ENCODE assay signal across 21 cellular contexts in the genomic region with DNA sequence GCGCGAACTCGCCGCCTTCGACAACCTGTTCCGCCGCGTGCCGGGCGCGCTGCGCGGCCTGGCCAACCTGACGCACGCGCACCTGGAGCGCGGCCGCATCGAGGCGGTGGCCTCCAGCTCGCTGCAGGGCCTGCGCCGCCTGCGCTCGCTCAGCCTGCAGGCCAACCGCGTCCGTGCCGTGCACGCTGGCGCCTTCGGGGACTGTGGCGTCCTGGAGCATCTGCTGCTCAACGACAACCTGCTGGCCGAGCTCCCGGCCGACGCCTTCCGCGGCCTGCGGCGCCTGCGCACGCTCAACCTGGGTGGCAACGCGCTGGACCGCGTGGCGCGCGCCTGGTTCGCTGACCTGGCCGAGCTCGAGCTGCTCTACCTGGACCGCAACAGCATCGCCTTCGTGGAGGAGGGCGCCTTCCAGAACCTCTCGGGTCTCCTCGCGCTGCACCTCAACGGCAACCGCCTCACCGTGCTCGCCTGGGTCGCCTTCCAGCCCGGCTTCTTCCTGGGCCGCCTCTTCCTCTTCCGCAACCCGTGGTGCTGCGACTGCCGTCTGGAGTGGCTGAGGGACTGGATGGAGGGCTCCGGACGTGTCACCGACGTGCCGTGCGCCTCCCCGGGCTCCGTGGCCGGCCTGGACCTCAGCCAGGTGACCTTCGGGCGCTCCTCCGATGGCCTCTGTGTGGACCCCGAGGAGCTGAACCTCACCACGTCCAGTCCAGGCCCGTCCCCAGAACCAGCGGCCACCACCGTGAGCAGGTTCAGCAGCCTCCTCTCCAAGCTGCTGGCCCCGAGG. TPM values are rescaled to one million over a fixed set of nuclear protein-coding genes. Genes with fewer than 3 reads are reported as not detected.
DNase-seq lines count a peak whose midpoint lies in the region; ATAC-seq, FAIRE-seq and TF ChIP-seq lines count a peak whose summit lies in the region.
"Had no signal": no experiment of that assay in that cellular context is flagged by ENCODE, and none has a peak within 500 bp of the region (broad histone marks: within the 10 kb centered on the region; RNA-seq: fewer than 3 reads in every experiment).

No MANE protein-coding gene starts in this region.

- TF ChIP-seq POLR2A in H1 (IDR thresholded peaks at IDR 0.05; ENCODE audit: control extremely low read depth in 1 of 2, low read depth in 2 of 2, low read length in 2 of 2) = no peak

- H3K23ac ChIP-seq in H1 (ENCODE audit: insufficient read length) (no peak overlapping the region), trophoblast cell (ENCODE audit: low read length) (no peak overlapping the region)

- H3K27me3 Mint-ChIP-seq in naive thymus-derived CD8-positive, alpha-beta T cell = no peaks in the 10 kb centered on the region

- 83% methylated on average over 26 of the region's 91 CpGs; no CpG with 5 or more reads in 1 of the 2 experiments for WGBS in H1 (ENCODE audit: extremely low coverage in 1 of 2, insufficient coverage in 1 of 2, insufficient read length in 1 of 2, insufficient replicate concordance in 2 of 2, low coverage in 1 of 2, low lambda C conversion rate in 2 of 2, missing lambda C conversion rate in 1 of 2), 2 experiments
- no CpG with 5 or more reads among the region's 91 CpGs for WGBS in trophoblast cell (ENCODE audit: extremely low coverage, insufficient coverage, insufficient read length)

- H2BK5ac ChIP-seq in H1 (ENCODE audit: low read depth, low read length) (peak overlapping the region; percentile 98), trophoblast cell (ENCODE audit: low read depth, low read length, poor library complexity) (peak overlapping the region; percentile 38)

- H3K4me1 Mint-ChIP-seq in naive thymus-derived CD8-positive, alpha-beta T cell = no peaks in the 10 kb centered on the region

- no peak overlapping the region for H3K27ac Mint-ChIP-seq in naive thymus-derived CD8-positive, alpha-beta T cell

- H3K4me2 ChIP-seq in H1 (ENCODE audit: insufficient read depth in 1 of 2, low read depth in 2 of 2, low read length in 2 of 2) (peak overlapping the region in 1 of 2 experiments; percentile 52; a peak in 2 of 4 replicates), trophoblast cell (ENCODE audit: low read length) (no peak overlapping the region)

- H3K4me1 ChIP-seq in HUES6 (ENCODE audit: control insufficient read depth, insufficient read depth, low read length) (peaks cover 28% of the 10 kb centered on the region), H1 (replicated peaks in 1 of 4; ENCODE audit: control insufficient read depth in 3 of 4, insufficient read depth in 4 of 4, low read length in 3 of 4) (peaks cover 7 to 23% (median 16%) of the 10 kb centered on the region in 4 experiments), trophoblast cell (ENCODE audit: control insufficient read depth in 1 of 2, insufficient read depth in 2 of 2, low read length in 2 of 2) (peaks cover 15 to 24% of the 10 kb centered on the region in 2 experiments)
- H3K4me1 ChIP-seq: BE2C, SJCRH30 had no signal

- H4K91ac ChIP-seq in H1 (replicated peaks; ENCODE audit: insufficient read length, low read length) (peak overlapping the region; percentile 100), trophoblast cell (ENCODE audit: low read depth, low read length) (peak overlapping the region; percentile 91)

- ATAC-seq in naive thymus-derived CD8-positive, alpha-beta T cell = no peak

- H3K36me3 Mint-ChIP-seq in naive thymus-derived CD8-positive, alpha-beta T cell = no peaks in the 10 kb centered on the region

- peak overlapping the region; percentile 82 for H4K5ac ChIP-seq in H1 (ENCODE audit: insufficient read length, low read depth, low read length)

- H2AK5ac ChIP-seq in H1 (ENCODE audit: low read depth, low read length) = no peak overlapping the region
- peak overlapping the region; percentile 89 for H2AK5ac ChIP-seq in trophoblast cell (ENCODE audit: low read length)

- CTCF ChIA-PET in H1 (lab: Charles Lee; ENCODE audit: partially characterized antibody) = no interaction called here

- H3K27me3 ChIP-seq in HUES6 (ENCODE audit: control insufficient read depth, insufficient read depth, low read length) = no peaks in the 10 kb centered on the region
- H3K27me3 ChIP-seq in H1 (replicated peaks in 1 of 4; ENCODE audit: control insufficient read depth in 3 of 4, extremely low read depth in 1 of 4, insufficient read depth in 3 of 4, low read length in 3 of 4) = no peaks in the 10 kb centered on the region
- H3K27me3 ChIP-seq in layer of hippocampus (ENCODE audit: control insufficient read depth, insufficient read depth, low read length) = no peaks in the 10 kb centered on the region
- H3K27me3 ChIP-seq in trophoblast cell (ENCODE audit: insufficient read depth, low read length) = no peaks in the 10 kb centered on the region
- H3K27me3 ChIP-seq: BE2C, SJCRH30 had no signal

- H4K8ac ChIP-seq in H1 (ENCODE audit: extremely low read depth, insufficient read depth, low read length) (peak overlapping the region; percentile 93), trophoblast cell (ENCODE audit: low read depth, low read length) (peak overlapping the region; percentile 78)

- POLR2A ChIA-PET in H1 (lab: Charles Lee; ENCODE audit: partially characterized antibody) = interaction anchor here (1.2 to 1.4 kb wide), 2 partner anchors 10 to 141 kb away, joined by 3 to 4 read pairs; no protein-coding TSS in a partner anchor
- POLR2A ChIA-PET in naive thymus-derived CD8-positive, alpha-beta T cell (lab: Charles Lee) = no interaction called here

- peak overlapping the region; percentile 68 for H3K27ac ChIP-seq in HUES6 (ENCODE audit: low read depth, low read length)
- H3K27ac ChIP-seq in H1 (ENCODE audit: low read depth, low read length) = peak overlapping the region; percentile 95
- H3K27ac ChIP-seq in layer of hippocampus (ENCODE audit: low read depth, low read length) = peak overlapping the region; percentile 69
- H3K27ac ChIP-seq in trophoblast cell (ENCODE audit: low read depth, low read length) = no peak overlapping the region

- H2BK12ac ChIP-seq in H1 (ENCODE audit: low read depth, low read length) = peak overlapping the region; percentile 98
- H2BK12ac ChIP-seq in trophoblast cell (ENCODE audit: low read length) = peak overlapping the region; percentile 61

- peaks cover 2% of the 10 kb centered on the region; the same call in 1 of the 2 replicates for H3K23me2 ChIP-seq in H1 (ENCODE audit: low read depth, low read length)

- FAIRE-seq in H1 (lab: Jason Lieb, UNC) = no peak
- FAIRE-seq: RCC 7860 had no signal

- no peaks in the 10 kb centered on the region for H3K9me3 Mint-ChIP-seq in naive thymus-derived CD8-positive, alpha-beta T cell

- no peak for DNase-seq in H1 (ENCODE audit: low read depth in 1 of 2, low spot score in 2 of 2)
- no peak for DNase-seq in trophoblast cell
- DNase-seq in COLO829 (ENCODE audit: low spot score) = no peak
- DNase-seq in naive thymus-derived CD8-positive, alpha-beta T cell = no peak
- no peak for DNase-seq in DMS53 (lab: John Stamatoyannopoulos, UW)
- DNase-seq: BE2C, DMS79 treated with DMSO at 0.1 percent for 48 hours, KG1, NCI-H1092 treated with DMSO at 0.1 percent for 48 hours, NCI-H146, NCI-H2029, NCI-H2227 treated with DMSO at 0.1 percent for 48 hours, NCI-H510A, NCI-H748 treated with DMSO at 0.1 percent for 48 hours, OCI-M1 had no signal

- H3K14ac ChIP-seq in H1 (ENCODE audit: insufficient read length) (no peak overlapping the region), trophoblast cell (ENCODE audit: low read length) (peak overlapping the region; percentile 55)

- H3K79me2 ChIP-seq in H1 (ENCODE audit: control insufficient read depth in 1 of 2, insufficient read depth in 2 of 2, low read length in 2 of 2) (no peaks in the 10 kb centered on the region), trophoblast cell (ENCODE audit: control insufficient read depth, insufficient read depth, low read length, poor library complexity) (no peaks in the 10 kb centered on the region)

- H3K56ac ChIP-seq in H1 (replicated peaks; ENCODE audit: insufficient read length, low read depth, low read length) = peak overlapping the region; percentile 77

- H3K36me3 ChIP-seq in HUES6 (ENCODE audit: control insufficient read depth, insufficient read depth, low read length) = no peaks in the 10 kb centered on the region
- no peaks in the 10 kb centered on the region for H3K36me3 ChIP-seq in H1 (ENCODE audit: control insufficient read depth in 2 of 4, insufficient read depth in 4 of 4, low read length in 3 of 4)
- H3K36me3 ChIP-seq in trophoblast cell (ENCODE audit: control insufficient read depth in 1 of 2, insufficient read depth in 2 of 2, low read length in 2 of 2) = peaks cover 0 to 1% of the 10 kb centered on the region in 2 experiments
- H3K36me3 ChIP-seq: BE2C, HAP-1, SJCRH30 had no signal

- H2BK15ac ChIP-seq in H1 (ENCODE audit: low read length) = no peak overlapping the region; the same call in 1 of the 2 replicates

- peak overlapping the region; percentile 61; the same call in 1 of the 2 replicates for H2BK20ac ChIP-seq in H1 (ENCODE audit: low read length)

- H2BK120ac ChIP-seq in H1 (replicated peaks; ENCODE audit: low read depth, low read length) (peak overlapping the region; percentile 98), trophoblast cell (ENCODE audit: insufficient read depth, low read length, poor library complexity) (peak overlapping the region; percentile 41)

- H3K4ac ChIP-seq in H1 (replicated peaks; ENCODE audit: insufficient read length, low read depth, low read length) (peak overlapping the region; percentile 99), trophoblast cell (ENCODE audit: low read depth, low read length) (peak overlapping the region; percentile 19)

- H3K79me1 ChIP-seq in H1 (ENCODE audit: low read depth, low read length) = no peaks in the 10 kb centered on the region
- H3K79me1 ChIP-seq in trophoblast cell (ENCODE audit: low read length) = peaks cover 14% of the 10 kb centered on the region

- H3K4me3 ChIP-seq in HUES6 (ENCODE audit: low read depth, low read length) (no peak overlapping the region), H1 (ENCODE audit: extremely low read depth in 1 of 4, insufficient read depth in 2 of 4, low read depth in 3 of 4, low read length in 4 of 4) (0 out of 8 replicates have a peak overlapping the region, but pooled peaks of 1 of the 4 experiments have one; percentile 25), trophoblast cell (ENCODE audit: low read depth, low read length) (no peak overlapping the region)
- H3K4me3 ChIP-seq: SJCRH30 had no signal

- H4K12ac ChIP-seq in trophoblast cell (ENCODE audit: low read depth, low read length) = no peak overlapping the region

- TF ChIP-seq RAD21 in H1 (IDR thresholded peaks at IDR 0.05 in 1 of 2, conservative IDR thresholded peaks at IDR 0.05 in 1 of 2; ENCODE audit: low read depth in 2 of 2, low read length in 2 of 2) = no peak

- H3K18ac ChIP-seq in H1 (ENCODE audit: extremely low read depth, low read length) (peak overlapping the region; percentile 97), trophoblast cell (ENCODE audit: low read length) (no peak overlapping the region)

- no peak for TF ChIP-seq CTCF in H1 (IDR thresholded peaks at IDR 0.05; ENCODE audit: control extremely low read depth in 1 of 3, insufficient read depth in 1 of 3, low read depth in 1 of 3, low read length in 3 of 3)

- H2AFZ ChIP-seq in H1 (ENCODE audit: low read length) = no peak overlapping the region
- no peak overlapping the region for H2AFZ ChIP-seq in trophoblast cell (ENCODE audit: insufficient read depth, low read length, poor library complexity)

- H3K9me3 ChIP-seq in HUES6 (ENCODE audit: control insufficient read depth, insufficient read depth, low read depth, low read length) (peaks cover 10% of the 10 kb centered on the region; the same call in 1 of the 2 replicates), H1 (ENCODE audit: insufficient read depth in 2 of 2, low read depth in 1 of 2, low read length in 1 of 2) (no peaks in the 10 kb centered on the region), trophoblast cell (ENCODE audit: insufficient read depth, low read depth, low read length) (peaks cover 5% of the 10 kb centered on the region)
- H3K9me3 ChIP-seq: BE2C, HAP-1, SJCRH30 had no signal

- TF ChIP-seq EP300 in H1 (IDR thresholded peaks at IDR 0.05; ENCODE audit: borderline replicate concordance in 1 of 2, low read depth in 2 of 2, low read length in 2 of 2) = no peak

- peak overlapping the region; percentile 76 for H3K9ac ChIP-seq in HUES6 (ENCODE audit: low read length)
- H3K9ac ChIP-seq in H1 (replicated peaks in 1 of 4; ENCODE audit: extremely low read depth in 1 of 4, low read depth in 3 of 4, low read length in 3 of 4) = peak overlapping the region in 2 of 4 experiments; percentile 38 to 73; a peak in 4 of 7 replicates
- H3K9ac ChIP-seq in trophoblast cell (ENCODE audit: low read length) = no peak overlapping the region

- no peaks in the 10 kb centered on the region for H4K20me1 ChIP-seq in H1 (replicated peaks in 1 of 2; ENCODE audit: control insufficient read depth in 1 of 2, insufficient read depth in 2 of 2, low read length in 2 of 2)

- H3K4me3 Mint-ChIP-seq in naive thymus-derived CD8-positive, alpha-beta T cell = no peak overlapping the region

RNA-seq across cellular contexts. Expression of gene NYX, which starts 27.0 kb away (rescaled TPM):
- not detected in 2 replicates for total RNA-seq in H1 (2021; fragmentation: NEBNext Ultra II Directional; extraction: Animal tissue kit (Norgen Biotek cat#: 25700))
- 0.05 TPM in 1 of 2 replicates, not detected in the other for polyA plus RNA-seq in H1 (2011; rRNA removed)
- polyA plus RNA-seq in H1 (2011; cell fraction: cytosol; rRNA removed) = 0.06 TPM
- 0.07 TPM for polyA plus RNA-seq in H1 (2011; cell fraction: nucleus; rRNA removed)
- polyA plus RNA-seq in H1 (2012, experiment 1 of 2) = 0.09 to 0.79 TPM (median 0.30 TPM) in 4 replicates
- polyA plus RNA-seq in H1 (2012, experiment 2 of 2) = 0.10 TPM
- polyA plus RNA-seq in H1 (2013, experiment 1 of 2) = 0.08 TPM
- polyA plus RNA-seq in H1 (2013, experiment 2 of 2) = 0.04 TPM
- not detected in 2 replicates for polyA minus RNA-seq in H1 (2011; rRNA and poly(A)+ RNA removed)
- not detected for polyA minus RNA-seq in H1 (2011; cell fraction: cytosol; rRNA and poly(A)+ RNA removed)
- not detected for polyA minus RNA-seq in H1 (2011; cell fraction: nucleus; rRNA and poly(A)+ RNA removed)
- 0.04 TPM in 1 of 2 replicates, not detected in the other for polyA plus RNA-seq in trophoblast cell (2013)
- not detected for total RNA-seq in naive thymus-derived CD8-positive, alpha-beta T cell
- polyA plus RNA-seq in naive thymus-derived CD8-positive, alpha-beta T cell = not detected
- total RNA-seq: A673, SJCRH30 had no signal
